In genomic region chr3:147812186-147812911, GRCh38 we compare ENCODE assay signal across 31 cellular contexts.
"Had no signal": no experiment of that assay in that cellular context is flagged by ENCODE, and none has a peak within 500 bp of the region (broad histone marks: within the 10 kb centered on the region; RNA-seq: fewer than 3 reads in every experiment).

No MANE protein-coding gene starts in this region.

- H3K36me3 ChIP-seq: esophagus muscularis mucosa, heart right ventricle, lower lobe of right lung, right atrium auricular region, stomach, tibial artery had no signal

- H3K9me3 Mint-ChIP-seq: neural crest cell, type B pancreatic cell had no signal

- H3K4me1 ChIP-seq: esophagus muscularis mucosa, parathyroid adenoma, stomach, testis, tibial artery had no signal

- ATAC-seq: left colon; left ventricle myocardium superior; lower lobe of right lung; natural killer cell; sciatic nerve; stimulated activated effector memory CD8-positive, alpha-beta T cell treated with anti-CD3 and anti-CD28 coated beads, Interleukin-12 subunit alpha, Interleukin-12 subunit beta, amount 100 ng/mL, for 72 hours had no signal

- H3K27me3 ChIP-seq: dorsolateral prefrontal cortex, esophagus muscularis mucosa, heart right ventricle, right atrium auricular region, stomach, testis, tibial artery had no signal

- H3K27ac Mint-ChIP-seq: immature natural killer cell; memory B cell; natural killer cell; progenitor cell of endocrine pancreas; stimulated activated effector memory CD8-positive, alpha-beta T cell treated with anti-CD3 and anti-CD28 coated beads, Interleukin-12 subunit alpha, Interleukin-12 subunit beta, amount 100 ng/mL, for 72 hours; type B pancreatic cell had no signal

- DNase-seq: dorsolateral prefrontal cortex; effector CD4-positive, alpha-beta T cell; foreskin melanocyte; glutamatergic neuron; heart right ventricle; hypothalamus; immature natural killer cell; islet precursor cell; kidney glomerular epithelial cell; left colon; left ventricle myocardium superior; lower lobe of right lung; natural killer cell; stimulated activated CD4-positive, alpha-beta T cell treated with anti-CD3 and anti-CD28 coated beads, Interleukin-2, amount 100 ng/mL, for 24 hours; stimulated activated CD4-positive, alpha-beta T cell treated with anti-CD3 and anti-CD28 coated beads, Interleukin-4, amount 100 ng/mL, for 24 hours; stimulated activated naive CD4-positive, alpha-beta T cell treated with Interleukin-2 at 50 U/mL for 16 hours; stomach; substantia nigra; testis; tibial artery had no signal

- H3K4me3 ChIP-seq: coronary artery, dorsolateral prefrontal cortex, esophagus muscularis mucosa, heart right ventricle, lower lobe of right lung, right atrium auricular region, stomach, testis, tibial artery had no signal

- H3K27ac ChIP-seq: coronary artery, dorsolateral prefrontal cortex, epithelial cell of prostate, esophagus muscularis mucosa, lower lobe of right lung, parathyroid adenoma, right atrium auricular region, stomach, testis, tibial artery had no signal

- H3K4me3 Mint-ChIP-seq: immature natural killer cell; memory B cell; natural killer cell; neural crest cell; stimulated activated effector memory CD8-positive, alpha-beta T cell treated with anti-CD3 and anti-CD28 coated beads, Interleukin-12 subunit alpha, Interleukin-12 subunit beta, amount 100 ng/mL, for 72 hours; type B pancreatic cell had no signal

- H3K79me2 ChIP-seq: parathyroid adenoma had no signal

- H3K9ac ChIP-seq: parathyroid adenoma had no signal

- H3K4me1 Mint-ChIP-seq: immature natural killer cell; memory B cell; natural killer cell; neural crest cell; stimulated activated effector memory CD8-positive, alpha-beta T cell treated with anti-CD3 and anti-CD28 coated beads, Interleukin-12 subunit alpha, Interleukin-12 subunit beta, amount 100 ng/mL, for 72 hours had no signal

- H3K36me3 Mint-ChIP-seq: immature natural killer cell; memory B cell; natural killer cell; stimulated activated effector memory CD8-positive, alpha-beta T cell treated with anti-CD3 and anti-CD28 coated beads, Interleukin-12 subunit alpha, Interleukin-12 subunit beta, amount 100 ng/mL, for 72 hours; type B pancreatic cell had no signal

- H3K27me3 Mint-ChIP-seq: memory B cell, progenitor cell of endocrine pancreas, type B pancreatic cell had no signal

- H2AFZ ChIP-seq: parathyroid adenoma had no signal

- H3K9me3 ChIP-seq: esophagus muscularis mucosa, heart right ventricle, lower lobe of right lung, right atrium auricular region, testis, tibial artery had no signal
